Comparison of ENCODE assay signal across 12 cellular contexts in the genomic region with DNA sequence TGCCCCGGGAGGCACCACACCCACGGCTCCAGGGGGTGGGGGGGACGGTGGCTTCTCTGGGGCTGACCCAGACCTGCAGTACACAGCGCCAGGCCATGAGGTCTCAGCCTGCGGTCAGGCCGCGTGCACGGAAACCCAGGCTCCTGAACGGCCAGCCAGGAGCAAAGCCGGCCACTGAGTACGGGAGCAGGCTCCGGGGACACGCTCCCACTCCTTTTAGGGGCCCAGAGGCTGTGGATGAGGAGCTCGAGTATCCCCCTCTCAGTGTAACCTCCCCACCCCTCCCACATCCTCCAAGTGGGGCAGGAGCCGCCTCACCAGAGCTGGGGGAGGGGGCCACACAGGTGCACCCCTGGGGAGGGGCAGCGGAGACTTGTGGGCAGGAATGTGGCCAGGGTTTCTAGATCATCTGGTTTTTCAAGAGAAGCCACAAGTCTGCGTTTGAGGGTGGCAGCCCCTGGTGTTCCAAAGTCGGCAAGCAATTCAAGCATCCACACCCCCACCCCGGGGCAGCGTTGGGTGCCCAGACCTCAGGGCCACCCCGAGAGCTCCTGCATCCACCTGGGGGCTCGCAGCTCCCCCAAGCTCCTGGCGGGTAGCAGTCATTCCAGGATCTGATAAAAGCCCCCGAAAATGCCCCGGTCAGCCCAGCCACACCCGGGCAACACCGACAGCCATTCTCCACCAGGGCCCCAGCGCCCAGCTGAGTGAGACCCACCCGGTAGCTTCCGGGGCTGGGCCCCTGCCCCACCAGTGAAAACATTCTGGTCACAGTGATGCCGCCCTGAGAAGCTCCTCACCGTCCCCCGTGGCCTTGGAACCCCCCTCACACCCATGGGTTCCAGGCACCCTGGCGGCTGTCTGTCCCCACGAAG. TPM values are rescaled to one million over a fixed set of nuclear protein-coding genes. Genes with fewer than 3 reads are reported as not detected.
DNase-seq lines count a peak whose midpoint lies in the region; ATAC-seq, FAIRE-seq and TF ChIP-seq lines count a peak whose summit lies in the region.
"Had no signal": no experiment of that assay in that cellular context is flagged by ENCODE, and none has a peak within 500 bp of the region (broad histone marks: within the 10 kb centered on the region; RNA-seq: fewer than 3 reads in every experiment).

No MANE protein-coding gene starts in this region.

- H3K9ac ChIP-seq in neuronal stem cell (ENCODE audit: low read depth, low read length, poor library complexity): no peak overlapping the region

- H3K9me3 ChIP-seq in esophagus muscularis mucosa (no peaks in the 10 kb centered on the region), neuronal stem cell (replicated peaks in 1 of 2; ENCODE audit: control insufficient read depth in 2 of 2, insufficient read depth in 1 of 2, low read depth in 1 of 2, low read length in 2 of 2) (peaks cover 3 to 13% of the 10 kb centered on the region in 2 donors), vagina (no peaks in the 10 kb centered on the region)
- H3K9me3 ChIP-seq: neutrophil had no signal

- peak overlapping the region; percentile 74 to 99 (median 78) for H3K27ac ChIP-seq in esophagus muscularis mucosa (replicated peaks in 1 of 4)
- no peak overlapping the region for H3K27ac ChIP-seq in neuronal stem cell (replicated peaks; ENCODE audit: low read length)
- peak overlapping the region; percentile 93 for H3K27ac ChIP-seq in vagina

- peak; percentile 50 for DNase-seq in Right ventricle myocardium inferior (ENCODE audit: missing footprints)
- no peak for DNase-seq in left cardiac atrium
- DNase-seq in esophagus muscularis mucosa (ENCODE audit: extremely low spot score): no peak
- DNase-seq in neuronal stem cell (ENCODE audit: low spot score): no peak
- DNase-seq in vagina (ENCODE audit: extremely low spot score in 2 of 2): no peak
- no peak for DNase-seq in H54 (ENCODE audit: insufficient read length, low spot score)
- no peak for DNase-seq in DMS53 (lab: John Stamatoyannopoulos, UW)
- DNase-seq: activated CD4-positive, alpha-beta memory T cell treated with anti-CD3 and anti-CD28 coated beads for 36 hours; activated naive CD8-positive, alpha-beta T cell treated with anti-CD3 and anti-CD28 coated beads for 36 hours; NCI-H524 had no signal

- no peak overlapping the region for H2BK12ac ChIP-seq in neuronal stem cell (ENCODE audit: low read length)

- no peak overlapping the region for H3K4ac ChIP-seq in neuronal stem cell (ENCODE audit: low read length)

- H3K23ac ChIP-seq in neuronal stem cell (ENCODE audit: low read depth, low read length, poor library complexity): peak overlapping the region; percentile 71

- WGBS in esophagus muscularis mucosa: 82% methylated on average over 9 of the region's 35 CpGs
- no CpG with 5 or more reads among the region's 35 CpGs for WGBS in neuronal stem cell (ENCODE audit: extremely low coverage in 2 of 2, insufficient read length in 2 of 2, insufficient replicate concordance in 1 of 2), 2 donors

- no peak for ATAC-seq in Right ventricle myocardium inferior
- no peak for ATAC-seq in left cardiac atrium
- ATAC-seq in GM18511 (IDR thresholded peaks at IDR 0.05; ENCODE audit: unreplicated experiment): no peak

- no peak overlapping the region for H2BK15ac ChIP-seq in neuronal stem cell (ENCODE audit: low read length)

- H3K27me3 ChIP-seq in esophagus muscularis mucosa: no peaks in the 10 kb centered on the region
- H3K27me3 ChIP-seq in neuronal stem cell (ENCODE audit: control insufficient read depth in 3 of 3, insufficient read depth in 3 of 3, low read depth in 1 of 3, low read length in 3 of 3): no peaks in the 10 kb centered on the region
- H3K27me3 ChIP-seq in vagina: no peaks in the 10 kb centered on the region
- H3K27me3 ChIP-seq: neutrophil had no signal

- no peak for FAIRE-seq in H54 (lab: Jason Lieb, UNC)

- intact Hi-C loops in Right ventricle myocardium inferior (cut with DNase I): no loop called here
- intact Hi-C loops in left cardiac atrium (cut with DNase I): no loop called here
- intact Hi-C loops in esophagus muscularis mucosa (cut with DNase I): no loop called here
- intact Hi-C loops in vagina (cut with DNase I): no loop called here

- H2BK5ac ChIP-seq in neuronal stem cell (ENCODE audit: low read length): no peak overlapping the region

- H3K79me1 ChIP-seq in neuronal stem cell (ENCODE audit: low read depth, low read length): peaks cover 31% of the 10 kb centered on the region

- H3K4me2 ChIP-seq in neuronal stem cell (ENCODE audit: insufficient read depth, low read length, poor library complexity, severe bottlenecking): no peak overlapping the region

- no peak overlapping the region for H2AK5ac ChIP-seq in neuronal stem cell (ENCODE audit: low read depth, low read length)

- H3K18ac ChIP-seq in neuronal stem cell (ENCODE audit: low read length): peak overlapping the region; percentile 76

- H3K4me1 ChIP-seq in esophagus muscularis mucosa (peaks cover 31 to 87% (median 77%) of the 10 kb centered on the region in 4 donors), neuronal stem cell (ENCODE audit: control insufficient read depth in 2 of 2, insufficient read depth in 1 of 2, low read depth in 1 of 2, low read length in 2 of 2) (peaks cover 14 to 19% of the 10 kb centered on the region in 2 donors), vagina (peaks cover 75% of the 10 kb centered on the region)

- H3K36me3 ChIP-seq in esophagus muscularis mucosa: peaks cover 0 to 34% (median 16%) of the 10 kb centered on the region in 4 donors
- peaks cover 9 to 22% of the 10 kb centered on the region in 2 donors for H3K36me3 ChIP-seq in neuronal stem cell (replicated peaks in 1 of 2; ENCODE audit: control insufficient read depth in 2 of 2, insufficient read depth in 2 of 2, low read length in 2 of 2)
- peaks cover 0 to 6% of the 10 kb centered on the region in 2 donors for H3K36me3 ChIP-seq in vagina

- H2AFZ ChIP-seq in neuronal stem cell (ENCODE audit: low read length): no peak overlapping the region

- H2BK120ac ChIP-seq in neuronal stem cell (ENCODE audit: low read depth, low read length): no peak overlapping the region

- TF ChIP-seq CTCF in esophagus muscularis mucosa (IDR thresholded peaks at IDR 0.05) (no peak), vagina (IDR thresholded peaks at IDR 0.05) (no peak)

- no peak overlapping the region for H4K91ac ChIP-seq in neuronal stem cell (ENCODE audit: low read depth, low read length, poor library complexity)

- H3K4me3 ChIP-seq in esophagus muscularis mucosa (peak overlapping the region; percentile 40 to 49 (median 43)), neuronal stem cell (ENCODE audit: low read length in 2 of 2) (no peak overlapping the region), vagina (peak overlapping the region; percentile 34 to 40)

- no peak for TF ChIP-seq EP300 in esophagus muscularis mucosa (IDR thresholded peaks at IDR 0.05)

- TF ChIP-seq POLR2A in esophagus muscularis mucosa (IDR thresholded peaks at IDR 0.05; ENCODE audit: low read depth): no peak
- TF ChIP-seq POLR2A in vagina (IDR thresholded peaks at IDR 0.05): no peak
- no peak for TF ChIP-seq POLR2A in H54 (IDR thresholded peaks at IDR 0.05; ENCODE audit: low read depth, low read length)

- peak overlapping the region; percentile 21 for H3K14ac ChIP-seq in neuronal stem cell (ENCODE audit: low read length)

- no peak overlapping the region for H4K8ac ChIP-seq in neuronal stem cell (ENCODE audit: low read depth, low read length)

RNA-seq across cellular contexts. Expression of a gene that starts 6.1 kb away (rescaled TPM):
- total RNA-seq in Right ventricle myocardium inferior (14.7 TPM), left cardiac atrium (10 to 100 TPM; 27.2 to 64.2 TPM), esophagus muscularis mucosa (100 to 1,000 TPM in 1 of 4 donors, 10 to 100 TPM in 3; 16.2 to 141 (median 30.5) TPM), vagina (54.0 TPM)
- polyA plus RNA-seq in neuronal stem cell (2013, experiment 1 of 2): 13.3 TPM
- polyA plus RNA-seq in neuronal stem cell (2013, experiment 2 of 2): 13.9 TPM

RNA-seq across cellular contexts. Expression of a gene that starts 37.7 kb away (rescaled TPM):
- total RNA-seq in Right ventricle myocardium inferior (49.9 TPM), left cardiac atrium (10 to 100 TPM; 48.2 to 53.0 TPM), esophagus muscularis mucosa (10 to 100 TPM; 52.2 to 95.7 (median 73.2) TPM), vagina (54.5 TPM)
- 35.0 TPM for polyA plus RNA-seq in neuronal stem cell (2013, experiment 1 of 2)
- 34.0 TPM for polyA plus RNA-seq in neuronal stem cell (2013, experiment 2 of 2)

Comparison
In these comparisons a context has a peak if more than half of its experiments do, and no peak if none do; other contexts are left out.
1. H3K4me3 ChIP-seq: peak in esophagus muscularis mucosa (4 of 4) and vagina (2 of 2); none in neuronal stem cell (0 of 2).